Comparison of ENCODE assay signal across 12 cellular contexts in genomic region chrX:153495362-153495751, GRCh38. TPM values are rescaled to one million over a fixed set of nuclear protein-coding genes. Genes with fewer than 3 reads are reported as not detected.
DNase-seq lines count a peak whose midpoint lies in the region; ATAC-seq, FAIRE-seq and TF ChIP-seq lines count a peak whose summit lies in the region.
"Had no signal": no experiment of that assay in that cellular context is flagged by ENCODE, and none has a peak within 500 bp of the region (broad histone marks: within the 10 kb centered on the region; RNA-seq: fewer than 3 reads in every experiment).

No MANE protein-coding gene starts in this region.

- no peak overlapping the region for H3K18ac ChIP-seq in H1 (ENCODE audit: extremely low read depth, low read length)

- no peak for TF ChIP-seq POLR2A in H1 (IDR thresholded peaks at IDR 0.05; ENCODE audit: control extremely low read depth in 1 of 2, low read depth in 2 of 2, low read length in 2 of 2)
- no peak for TF ChIP-seq POLR2A in uterus (IDR thresholded peaks at IDR 0.05)

- H4K8ac ChIP-seq in H1 (ENCODE audit: extremely low read depth, insufficient read depth, low read length) = no peak overlapping the region

- TF ChIP-seq EP300 in H1 (IDR thresholded peaks at IDR 0.05; ENCODE audit: borderline replicate concordance in 1 of 2, low read depth in 2 of 2, low read length in 2 of 2) = no peak

- TF ChIP-seq CTCF in H1 (IDR thresholded peaks at IDR 0.05; ENCODE audit: control extremely low read depth in 1 of 3, insufficient read depth in 1 of 3, low read depth in 1 of 3, low read length in 3 of 3) (no peak), lower lobe of right lung (IDR thresholded peaks at IDR 0.05) (no peak), uterus (IDR thresholded peaks at IDR 0.05) (no peak)

- H2AK5ac ChIP-seq in H1 (ENCODE audit: low read depth, low read length) = no peak overlapping the region

- H3K14ac ChIP-seq in H1 (ENCODE audit: insufficient read length) = no peak overlapping the region

- no peaks in the 10 kb centered on the region for H4K20me1 ChIP-seq in H1 (replicated peaks in 1 of 2; ENCODE audit: control insufficient read depth in 1 of 2, insufficient read depth in 2 of 2, low read length in 2 of 2)

- H3K23ac ChIP-seq in H1 (ENCODE audit: insufficient read length) = no peak overlapping the region

- DNase-seq in NCI-H226 = peak; percentile 61
- DNase-seq in H1 (ENCODE audit: low read depth in 1 of 2, low spot score in 2 of 2) = no peak
- DNase-seq in lower lobe of right lung = no peak
- DNase-seq in uterus = peak; percentile 37 to 55
- DNase-seq: GOT3, NCI-H446 had no signal

- no peaks in the 10 kb centered on the region for H3K36me3 ChIP-seq in H1 (ENCODE audit: control insufficient read depth in 2 of 4, insufficient read depth in 4 of 4, low read length in 3 of 4)
- H3K36me3 ChIP-seq in lower lobe of right lung = no peaks in the 10 kb centered on the region
- no peaks in the 10 kb centered on the region for H3K36me3 ChIP-seq in uterus

- no peaks in the 10 kb centered on the region for H3K79me2 ChIP-seq in H1 (ENCODE audit: control insufficient read depth in 1 of 2, insufficient read depth in 2 of 2, low read length in 2 of 2)

- no peak overlapping the region for H2BK120ac ChIP-seq in H1 (replicated peaks; ENCODE audit: low read depth, low read length)

- peak overlapping the region in 3 of 4 experiments; percentile 3 to 52 (median 6); a peak in 3 of 8 replicates for H3K4me3 ChIP-seq in H1 (ENCODE audit: extremely low read depth in 1 of 4, insufficient read depth in 2 of 4, low read depth in 3 of 4, low read length in 4 of 4)
- H3K4me3 ChIP-seq in lower lobe of right lung = peak overlapping the region; percentile 44
- H3K4me3 ChIP-seq in uterus = peak overlapping the region; percentile 12 to 28
- H3K4me3 ChIP-seq: GM12878 had no signal

- H3K56ac ChIP-seq in H1 (replicated peaks; ENCODE audit: insufficient read length, low read depth, low read length) = no peak overlapping the region

- peak overlapping the region; percentile 68; the same call in 1 of the 2 replicates for H2BK12ac ChIP-seq in H1 (ENCODE audit: low read depth, low read length)

- H3K9ac ChIP-seq in H1 (replicated peaks in 1 of 4; ENCODE audit: extremely low read depth in 1 of 4, low read depth in 3 of 4, low read length in 3 of 4) = no peak overlapping the region

- no peak overlapping the region for H3K4ac ChIP-seq in H1 (replicated peaks; ENCODE audit: insufficient read length, low read depth, low read length)

- no peak overlapping the region for H4K5ac ChIP-seq in H1 (ENCODE audit: insufficient read length, low read depth, low read length)

- no peak for FAIRE-seq in H1 (lab: Jason Lieb, UNC)
- FAIRE-seq: GM12878 had no signal

- POLR2A ChIA-PET in H1 (lab: Charles Lee; ENCODE audit: partially characterized antibody) = interaction anchor here (1.3 to 2.0 kb wide), 2 partner anchors 10 to 162 kb away, joined by 3 to 4 read pairs; partner anchors contain the start of gene ZNF275

- H3K4me1 ChIP-seq in H1 (replicated peaks in 1 of 4; ENCODE audit: control insufficient read depth in 3 of 4, insufficient read depth in 4 of 4, low read length in 3 of 4) (peaks cover 0 to 18% (median 5%) of the 10 kb centered on the region in 4 experiments; a peak in 3 of 7 replicates), lower lobe of right lung (no peaks in the 10 kb centered on the region), uterus (no peaks in the 10 kb centered on the region)

- ATAC-seq in lower lobe of right lung (peak; percentile 14 to 18), GM18868 (IDR thresholded peaks at IDR 0.05; ENCODE audit: unreplicated experiment) (no peak), HG03520 (IDR thresholded peaks at IDR 0.05; ENCODE audit: unreplicated experiment) (no peak), GM19035 (IDR thresholded peaks at IDR 0.05; ENCODE audit: unreplicated experiment) (no peak)

- H2BK5ac ChIP-seq in H1 (ENCODE audit: low read depth, low read length) = no peak overlapping the region

- no peak overlapping the region for H4K91ac ChIP-seq in H1 (replicated peaks; ENCODE audit: insufficient read length, low read length)

- H3K27ac ChIP-seq in H1 (ENCODE audit: low read depth, low read length) = no peak overlapping the region
- H3K27ac ChIP-seq in lower lobe of right lung = peak overlapping the region; percentile 46
- H3K27ac ChIP-seq in uterus = peak overlapping the region; percentile 65 to 82
- H3K27ac ChIP-seq: epithelial cell of prostate had no signal

- intact Hi-C loops in lower lobe of right lung (cut with DNase I) = no loop called here
- intact Hi-C loops in uterus (cut with DNase I; ENCODE audit: low total_unique reads) = no loop called here

- no peak overlapping the region for H2AFZ ChIP-seq in H1 (ENCODE audit: low read length)

- no peak overlapping the region for H2BK15ac ChIP-seq in H1 (ENCODE audit: low read length)

- peaks cover 0 to 2% (median 0%) of the 10 kb centered on the region in 4 experiments; a peak in 5 of 7 replicates for H3K27me3 ChIP-seq in H1 (replicated peaks in 1 of 4; ENCODE audit: control insufficient read depth in 3 of 4, extremely low read depth in 1 of 4, insufficient read depth in 3 of 4, low read length in 3 of 4)
- H3K27me3 ChIP-seq in lower lobe of right lung (ENCODE audit: low read depth) = no peaks in the 10 kb centered on the region
- no peaks in the 10 kb centered on the region for H3K27me3 ChIP-seq in uterus

- no peaks in the 10 kb centered on the region; the same call in 1 of the 2 replicates for H3K23me2 ChIP-seq in H1 (ENCODE audit: low read depth, low read length)

- 40% methylated on average over 1 of the region's 17 CpGs; no CpG with 5 or more reads in 1 of the 2 experiments for WGBS in H1 (ENCODE audit: extremely low coverage in 1 of 2, insufficient coverage in 1 of 2, insufficient read length in 1 of 2, insufficient replicate concordance in 2 of 2, low coverage in 1 of 2, low lambda C conversion rate in 2 of 2, missing lambda C conversion rate in 1 of 2), 2 experiments

- H2BK20ac ChIP-seq in H1 (ENCODE audit: low read length) = no peak overlapping the region

- peak overlapping the region; percentile 54 to 74 for H3K4me2 ChIP-seq in H1 (ENCODE audit: insufficient read depth in 1 of 2, low read depth in 2 of 2, low read length in 2 of 2)

- H3K79me1 ChIP-seq in H1 (ENCODE audit: low read depth, low read length) = no peaks in the 10 kb centered on the region

- TF ChIP-seq RAD21 in H1 (IDR thresholded peaks at IDR 0.05 in 1 of 2, conservative IDR thresholded peaks at IDR 0.05 in 1 of 2; ENCODE audit: low read depth in 2 of 2, low read length in 2 of 2) = no peak

- CTCF ChIA-PET in H1 (lab: Charles Lee; ENCODE audit: partially characterized antibody) = interaction anchor here (0.7 to 7.5 kb wide), 6 partner anchors 12 to 81 kb away, joined by 3 to 50 read pairs (median 4); no protein-coding TSS in a partner anchor

- H3K9me3 ChIP-seq in H1 (ENCODE audit: insufficient read depth in 2 of 2, low read depth in 1 of 2, low read length in 1 of 2) = no peaks in the 10 kb centered on the region
- H3K9me3 ChIP-seq in lower lobe of right lung = no peaks in the 10 kb centered on the region
- H3K9me3 ChIP-seq in uterus = no peaks in the 10 kb centered on the region

RNA-seq across cellular contexts. Expression of gene BGN, which starts 0.6 kb away (rescaled TPM):
- total RNA-seq in H1 (2021; fragmentation: NEBNext Ultra II Directional; extraction: Animal tissue kit (Norgen Biotek cat#: 25700)) = 2.1 and 2.4 TPM in 2 replicates
- 1.8 and 2.7 TPM in 2 replicates for polyA plus RNA-seq in H1 (2011; rRNA removed)
- 0.84 TPM for polyA plus RNA-seq in H1 (2011; cell fraction: cytosol; rRNA removed)
- 1.7 TPM for polyA plus RNA-seq in H1 (2011; cell fraction: nucleus; rRNA removed)
- polyA plus RNA-seq in H1 (2012, experiment 1 of 2) = 2.0 to 4.0 TPM (median 2.9 TPM) in 4 replicates
- 3.3 TPM for polyA plus RNA-seq in H1 (2012, experiment 2 of 2)
- polyA plus RNA-seq in H1 (2013, experiment 1 of 2) = 9.6 TPM
- 9.3 TPM for polyA plus RNA-seq in H1 (2013, experiment 2 of 2)
- polyA minus RNA-seq in H1 (2011; rRNA and poly(A)+ RNA removed) = 0.95 and 1.4 TPM in 2 replicates
- polyA minus RNA-seq in H1 (2011; cell fraction: cytosol; rRNA and poly(A)+ RNA removed) = 2.4 TPM
- polyA minus RNA-seq in H1 (2011; cell fraction: nucleus; rRNA and poly(A)+ RNA removed) = 1.6 TPM
- total RNA-seq in lower lobe of right lung (157 TPM), uterus (10 to 100 TPM; 36.8 to 91.5 (median 50.0) TPM)
- polyA plus RNA-seq: neural cell had no signal

RNA-seq across cellular contexts. Expression of gene ATP2B3, which starts 22.1 kb away (rescaled TPM):
- total RNA-seq in H1 (2021; fragmentation: NEBNext Ultra II Directional; extraction: Animal tissue kit (Norgen Biotek cat#: 25700)) = 0.15 and 0.19 TPM in 2 replicates
- 0.14 and 0.24 TPM in 2 replicates for polyA plus RNA-seq in H1 (2011; rRNA removed)
- 0.12 TPM for polyA plus RNA-seq in H1 (2011; cell fraction: cytosol; rRNA removed)
- polyA plus RNA-seq in H1 (2011; cell fraction: nucleus; rRNA removed) = 0.83 TPM
- polyA plus RNA-seq in H1 (2012, experiment 1 of 2) = 0.28 to 0.56 TPM (median 0.32 TPM) in 4 replicates
- 0.14 TPM for polyA plus RNA-seq in H1 (2012, experiment 2 of 2)
- polyA plus RNA-seq in H1 (2013, experiment 1 of 2) = 0.26 TPM
- 0.26 TPM for polyA plus RNA-seq in H1 (2013, experiment 2 of 2)
- 0.24 and 0.25 TPM in 2 replicates for polyA minus RNA-seq in H1 (2011; rRNA and poly(A)+ RNA removed)
- polyA minus RNA-seq in H1 (2011; cell fraction: cytosol; rRNA and poly(A)+ RNA removed) = not detected
- 0.10 TPM for polyA minus RNA-seq in H1 (2011; cell fraction: nucleus; rRNA and poly(A)+ RNA removed)
- total RNA-seq in lower lobe of right lung (not detected), uterus (1 to 10 TPM in 1 of 4 donors, under 1 TPM in 1, not detected in 2; 0.09 to 3.5 TPM)
- total RNA-seq: GM12878 had no signal

RNA-seq across cellular contexts. Expression of gene HAUS7, which starts 25.0 kb away (rescaled TPM):
- 53.4 and 54.0 TPM in 2 replicates for total RNA-seq in H1 (2021; fragmentation: NEBNext Ultra II Directional; extraction: Animal tissue kit (Norgen Biotek cat#: 25700))
- 45.4 and 56.9 TPM in 2 replicates for polyA plus RNA-seq in H1 (2011; rRNA removed)
- polyA plus RNA-seq in H1 (2011; cell fraction: cytosol; rRNA removed) = 55.1 TPM
- 89.9 TPM for polyA plus RNA-seq in H1 (2011; cell fraction: nucleus; rRNA removed)
- 22.9 to 64.8 TPM (median 56.1 TPM) in 4 replicates for polyA plus RNA-seq in H1 (2012, experiment 1 of 2)
- polyA plus RNA-seq in H1 (2012, experiment 2 of 2) = 50.9 TPM
- polyA plus RNA-seq in H1 (2013, experiment 1 of 2) = 30.3 TPM
- polyA plus RNA-seq in H1 (2013, experiment 2 of 2) = 32.6 TPM
- polyA minus RNA-seq in H1 (2011; rRNA and poly(A)+ RNA removed) = 30.5 and 30.6 TPM in 2 replicates
- 20.8 TPM for polyA minus RNA-seq in H1 (2011; cell fraction: cytosol; rRNA and poly(A)+ RNA removed)
- 17.5 TPM for polyA minus RNA-seq in H1 (2011; cell fraction: nucleus; rRNA and poly(A)+ RNA removed)
- total RNA-seq in lower lobe of right lung = 22.7 TPM
- total RNA-seq in uterus = 10 to 100 TPM in 3 of 4 donors, 1 to 10 TPM in 1; 5.1 to 34.4 (median 27.1) TPM

RNA-seq across cellular contexts. Expression of gene TREX2, which starts 49.5 kb away (rescaled TPM):
- 0.69 and 0.71 TPM in 2 replicates for total RNA-seq in H1 (2021; fragmentation: NEBNext Ultra II Directional; extraction: Animal tissue kit (Norgen Biotek cat#: 25700))
- 0.80 and 1.5 TPM in 2 replicates for polyA plus RNA-seq in H1 (2011; rRNA removed)
- polyA plus RNA-seq in H1 (2011; cell fraction: cytosol; rRNA removed) = 0.79 TPM
- 4.4 TPM for polyA plus RNA-seq in H1 (2011; cell fraction: nucleus; rRNA removed)
- polyA plus RNA-seq in H1 (2012, experiment 1 of 2) = 0.30 to 0.61 TPM (median 0.49 TPM) in 4 replicates
- 0.68 TPM for polyA plus RNA-seq in H1 (2012, experiment 2 of 2)
- polyA plus RNA-seq in H1 (2013, experiment 1 of 2) = 0.39 TPM
- 0.31 TPM for polyA plus RNA-seq in H1 (2013, experiment 2 of 2)
- polyA minus RNA-seq in H1 (2011; rRNA and poly(A)+ RNA removed) = 0.22 and 0.38 TPM in 2 replicates
- 2.0 TPM for polyA minus RNA-seq in H1 (2011; cell fraction: cytosol; rRNA and poly(A)+ RNA removed)
- 5.1 TPM for polyA minus RNA-seq in H1 (2011; cell fraction: nucleus; rRNA and poly(A)+ RNA removed)
- 0.80 TPM for total RNA-seq in lower lobe of right lung
- total RNA-seq in uterus = 1 to 10 TPM in 3 of 4 donors, not detected in 1; 1.4 to 3.2 (median 2.9) TPM
- polyA plus RNA-seq: neural cell had no signal

Comparison
In these comparisons a context has a peak if more than half of its experiments do, and no peak if none do; other contexts are left out.
1. DNase-seq: peak in NCI-H226 (single experiment) and uterus (2 of 2); none in H1 (0 of 2) and lower lobe of right lung (single experiment).
2. ATAC-seq: peak in lower lobe of right lung (2 of 2); none in GM18868 (single experiment), HG03520 (single experiment) and GM19035 (single experiment).
3. RNA of gene BGN, which starts 0.6 kb away (total RNA-seq): 157 TPM in lower lobe of right lung (single experiment) and 36.8 to 91.5 TPM in uterus; 2.1 to 2.4 TPM in H1; every median in the first group is over 10 times any median in the second.
4. Peak in every context shown above with its lines, with median percentiles within 50 percentile points of each other: H3K4me3 ChIP-seq.